ENCODE assay signal across 35 cellular contexts in the genomic region with DNA sequence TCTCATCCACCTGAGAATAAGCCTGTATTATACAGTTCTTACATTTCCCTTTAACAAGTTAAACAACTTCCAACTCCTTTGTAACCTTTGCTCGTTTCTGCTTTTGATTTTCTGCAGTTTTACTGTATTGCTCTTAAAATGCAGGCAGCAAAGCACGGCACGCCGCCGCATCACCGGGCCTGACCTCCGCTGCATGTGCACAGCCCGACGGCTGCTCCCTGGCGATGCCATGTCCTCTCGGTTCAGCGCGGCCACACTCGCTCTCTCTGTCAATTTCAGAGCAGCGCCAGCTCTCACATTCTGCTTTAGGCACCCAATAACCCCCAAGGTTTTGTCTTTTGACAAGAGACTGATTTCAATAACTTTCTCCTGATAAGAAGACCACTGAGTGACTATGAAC.
"Had no signal": no experiment of that assay in that cellular context is flagged by ENCODE, and none has a peak within 500 bp of the region (broad histone marks: within the 10 kb centered on the region; RNA-seq: fewer than 3 reads in every experiment).

No MANE protein-coding gene starts in this region.

- H3K36me3 ChIP-seq: adrenal gland, ascending aorta, cardiac muscle cell had no signal

- H3K36me3 Mint-ChIP-seq: activated CD8-positive, alpha-beta memory T cell treated with anti-CD3 and anti-CD28 coated beads, Interleukin-2, amount 10 ng/mL, durations not matched to agents 7 days and 5 days had no signal

- H3K4me3 Mint-ChIP-seq: activated B cell treated with CpG ODN at 0.5 μM for 24 hours; activated CD4-positive, alpha-beta memory T cell treated with anti-CD3 and anti-CD28 coated beads, Interleukin-2, amount 10 ng/mL, durations not matched to agents 7 days and 5 days; activated CD4-positive, alpha-beta T cell treated with anti-CD3 and anti-CD28 coated beads, Interleukin-2, amount 10 ng/mL, durations not matched to agents 7 days and 5 days; activated CD8-positive, alpha-beta memory T cell treated with anti-CD3 and anti-CD28 coated beads, Interleukin-2, amount 10 ng/mL, durations not matched to agents 7 days and 5 days; activated CD8-positive, alpha-beta T cell treated with anti-CD3 and anti-CD28 coated beads, Interleukin-2, amount 10 ng/mL, durations not matched to agents 7 days and 5 days; activated naive CD4-positive, alpha-beta T cell treated with anti-CD3 and anti-CD28 coated beads for 36 hours; activated naive CD8-positive, alpha-beta T cell treated with anti-CD3 and anti-CD28 coated beads for 36 hours; activated T-cell treated with anti-CD3 and anti-CD28 coated beads, Interleukin-2, amount 50 U/mL, for 24 hours; brain; central memory CD8-positive, alpha-beta T cell; T-helper 1 cell treated with Interleukin-12 subunit alpha and Interleukin-12 subunit beta and Interleukin-4 antibody, amounts not matched to agents 30 μg/mL and 1 μg/mL, for 36 hours; T-helper 2 cell treated with Interferon-gamma antibody and Interleukin-4, amounts not matched to agents 5 μg/mL and 100 μg/mL, for 36 hours had no signal

- H3K4me3 ChIP-seq: adrenal gland, ascending aorta, cardiac muscle cell had no signal

- H3K4me1 Mint-ChIP-seq: activated B cell treated with CpG ODN at 0.5 μM for 24 hours; activated CD4-positive, alpha-beta memory T cell treated with anti-CD3 and anti-CD28 coated beads, Interleukin-2, amount 10 ng/mL, durations not matched to agents 7 days and 5 days; activated CD4-positive, alpha-beta T cell treated with anti-CD3 and anti-CD28 coated beads, Interleukin-2, amount 10 ng/mL, durations not matched to agents 7 days and 5 days; activated CD8-positive, alpha-beta memory T cell treated with anti-CD3 and anti-CD28 coated beads, Interleukin-2, amount 10 ng/mL, durations not matched to agents 7 days and 5 days; activated naive CD8-positive, alpha-beta T cell treated with anti-CD3 and anti-CD28 coated beads for 36 hours; central memory CD8-positive, alpha-beta T cell had no signal

- ATAC-seq: activated CD8-positive, alpha-beta memory T cell treated with anti-CD3 and anti-CD28 coated beads, Interleukin-2, amount 10 ng/mL, durations not matched to agents 7 days and 5 days; activated CD8-positive, alpha-beta T cell treated with anti-CD3 and anti-CD28 coated beads, Interleukin-2, amount 10 ng/mL, durations not matched to agents 7 days and 5 days; activated naive CD4-positive, alpha-beta T cell treated with anti-CD3 and anti-CD28 coated beads, Interleukin-2, amount 50 U/mL, for 72 hours had no signal

- H3K9me3 Mint-ChIP-seq: central memory CD8-positive, alpha-beta T cell; T-helper 1 cell treated with Interleukin-12 subunit alpha and Interleukin-12 subunit beta and Interleukin-4 antibody, amounts not matched to agents 30 μg/mL and 1 μg/mL, for 36 hours; T-helper 2 cell treated with Interferon-gamma antibody and Interleukin-4, amounts not matched to agents 5 μg/mL and 100 μg/mL, for 36 hours had no signal

- H3K27ac ChIP-seq: adrenal gland, ascending aorta, cardiac muscle cell, VCaP had no signal

- H3K27me3 ChIP-seq: adrenal gland, ascending aorta, cardiac muscle cell had no signal

- H3K27me3 Mint-ChIP-seq: activated CD4-positive, alpha-beta memory T cell treated with anti-CD3 and anti-CD28 coated beads, Interleukin-2, amount 10 ng/mL, durations not matched to agents 7 days and 5 days; activated CD4-positive, alpha-beta T cell treated with anti-CD3 and anti-CD28 coated beads, Interleukin-2, amount 10 ng/mL, durations not matched to agents 7 days and 5 days; activated CD8-positive, alpha-beta memory T cell treated with anti-CD3 and anti-CD28 coated beads, Interleukin-2, amount 10 ng/mL, durations not matched to agents 7 days and 5 days; activated naive CD8-positive, alpha-beta T cell treated with anti-CD3 and anti-CD28 coated beads for 36 hours; activated T-cell treated with anti-CD3 and anti-CD28 coated beads, Interleukin-2, amount 50 U/mL, for 24 hours had no signal

- DNase-seq: activated B cell treated with CpG ODN at 0.5 μM for 24 hours; activated CD4-positive, alpha-beta memory T cell treated with anti-CD3 and anti-CD28 coated beads, Interleukin-2, amount 10 ng/mL, durations not matched to agents 7 days and 5 days; activated CD4-positive, alpha-beta T cell treated with anti-CD3 and anti-CD28 coated beads for 4 hours; activated CD4-positive, alpha-beta T cell treated with anti-CD3 and anti-CD28 coated beads, Interleukin-2, amount 10 ng/mL, durations not matched to agents 7 days and 5 days; activated CD4-positive, alpha-beta T cell treated with anti-CD3 and anti-CD28 coated beads, Interleukin-2, amount 50 U/mL, for 48 hours; activated CD4-positive, CD25-positive, alpha-beta regulatory T cell treated with anti-CD3 and anti-CD28 coated beads, Interleukin-2, amount 50 U/mL, for 72 hours; activated CD8-positive, alpha-beta memory T cell treated with anti-CD3 and anti-CD28 coated beads for 24 hours; activated CD8-positive, alpha-beta memory T cell treated with anti-CD3 and anti-CD28 coated beads, Interleukin-2, amount 10 ng/mL, durations not matched to agents 7 days and 5 days; activated CD8-positive, alpha-beta memory T cell treated with anti-CD3 and anti-CD28 coated beads, Interleukin-2, amount 50 U/mL, for 48 hours; activated CD8-positive, alpha-beta T cell treated with anti-CD3 and anti-CD28 coated beads, Interleukin-2, amount 10 ng/mL, durations not matched to agents 7 days and 5 days; activated effector memory CD4-positive, alpha-beta T cell treated with anti-CD3 and anti-CD28 coated beads, Interleukin-2, amount 50 U/mL, for 16 hours; activated gamma-delta T cell treated with Interleukin-2 at 50 U/mL for 16 hours; activated naive CD4-positive, alpha-beta T cell; activated naive CD4-positive, alpha-beta T cell treated with anti-CD3 and anti-CD28 coated beads for 36 hours; activated naive CD4-positive, alpha-beta T cell treated with anti-CD3 and anti-CD28 coated beads, Interleukin-2, amount 50 U/mL, for 16 hours; activated naive CD8-positive, alpha-beta T cell treated with anti-CD3 and anti-CD28 coated beads for 36 hours; activated T-cell treated with anti-CD3 and anti-CD28 coated beads, Interleukin-2, amount 50 U/mL, for 24 hours; activated T-cell treated with anti-CD3 and anti-CD28 coated beads, Interleukin-2, amount 50 U/mL, for 48 hours; adrenal gland; amniotic stem cell; caudate nucleus; cerebellar nuclear complex; T-helper 1 cell; T-helper 2 cell; T-helper 9 cell had no signal

- H3K4me1 ChIP-seq: adrenal gland, ascending aorta had no signal

- FAIRE-seq: bronchial epithelial cell, TTC549 had no signal

- H3K27ac Mint-ChIP-seq: activated B cell treated with CpG ODN at 0.5 μM for 24 hours; activated CD4-positive, alpha-beta memory T cell treated with anti-CD3 and anti-CD28 coated beads, Interleukin-2, amount 10 ng/mL, durations not matched to agents 7 days and 5 days; activated CD4-positive, alpha-beta T cell treated with anti-CD3 and anti-CD28 coated beads, Interleukin-2, amount 10 ng/mL, durations not matched to agents 7 days and 5 days; activated CD8-positive, alpha-beta memory T cell treated with anti-CD3 and anti-CD28 coated beads, Interleukin-2, amount 10 ng/mL, durations not matched to agents 7 days and 5 days; activated CD8-positive, alpha-beta T cell treated with anti-CD3 and anti-CD28 coated beads, Interleukin-2, amount 10 ng/mL, durations not matched to agents 7 days and 5 days; activated naive CD4-positive, alpha-beta T cell treated with anti-CD3 and anti-CD28 coated beads for 36 hours; activated naive CD4-positive, alpha-beta T cell treated with anti-CD3 and anti-CD28 coated beads, Interleukin-2, amount 50 U/mL, for 72 hours; activated naive CD8-positive, alpha-beta T cell treated with anti-CD3 and anti-CD28 coated beads for 36 hours; activated T-cell treated with anti-CD3 and anti-CD28 coated beads, Interleukin-2, amount 50 U/mL, for 24 hours; T-helper 1 cell treated with Interleukin-12 subunit alpha and Interleukin-12 subunit beta and Interleukin-4 antibody, amounts not matched to agents 30 μg/mL and 1 μg/mL, for 36 hours; T-helper 2 cell treated with Interferon-gamma antibody and Interleukin-4, amounts not matched to agents 5 μg/mL and 100 μg/mL, for 36 hours had no signal
